8 cellular contexts compared by ENCODE assay signal in genomic region chr19:50311723-50312635, GRCh38. TPM values are rescaled to one million over a fixed set of nuclear protein-coding genes. Genes with fewer than 3 reads are reported as not detected.
DNase-seq lines count a peak whose midpoint lies in the region; ATAC-seq, FAIRE-seq and TF ChIP-seq lines count a peak whose summit lies in the region.

No MANE protein-coding gene starts in this region.

- no peak for TF ChIP-seq CTCF in neural cell (IDR thresholded peaks at IDR 0.05; ENCODE audit: poor library complexity, severe bottlenecking)

- H3K27me3 ChIP-seq in neural cell (ENCODE audit: insufficient read depth, low read depth, low read length) = peaks cover 31% of the 10 kb centered on the region

- H3K9me3 ChIP-seq in neural cell (ENCODE audit: low read length) = peaks cover 5% of the 10 kb centered on the region

- no peak for TF ChIP-seq EP300 in neural cell (conservative IDR thresholded peaks at IDR 0.05; ENCODE audit: poor library complexity, severe bottlenecking)

- no peak for FAIRE-seq in GM12892 (lab: Jason Lieb, UNC)

- TF ChIP-seq POLR2A in GM12892 (IDR thresholded peaks at IDR 0.05; ENCODE audit: low read depth, low read length) (no peak), GM18505 (IDR thresholded peaks at IDR 0.05; ENCODE audit: borderline replicate concordance, extremely low read depth, insufficient read depth, insufficient read length) (no peak)

- TF ChIP-seq RAD21 in neural cell (conservative IDR thresholded peaks at IDR 0.05) = no peak

- H3K27ac ChIP-seq in neural cell (ENCODE audit: low read length) = no peak overlapping the region

- peak; percentile 28 for DNase-seq in ELR (ENCODE audit: low read depth)
- DNase-seq in NCI-H1105 treated with DMSO at 0.1 percent for 48 hours (lab: John Stamatoyannopoulos, UW) = peak; percentile 55
- DNase-seq in astrocyte of the hippocampus (ENCODE audit: low read depth, low spot score) = peak; percentile 43
- no peak for DNase-seq in NCI-H187 (lab: John Stamatoyannopoulos, UW)
- DNase-seq in GM12892 (ENCODE audit: insufficient read length) = no peak

- ATAC-seq in HG03135 (IDR thresholded peaks at IDR 0.05; ENCODE audit: unreplicated experiment) (no peak), GM18505 (IDR thresholded peaks at IDR 0.05; ENCODE audit: unreplicated experiment) (no peak)

- H3K79me2 ChIP-seq in neural cell (replicated peaks; ENCODE audit: insufficient read depth, low read length) = no peaks in the 10 kb centered on the region

- no peaks in the 10 kb centered on the region for H3F3A ChIP-seq in neural cell (ENCODE audit: insufficient read depth, low read length, poor library complexity, severe bottlenecking)

- no peaks in the 10 kb centered on the region for H3K36me3 ChIP-seq in neural cell (ENCODE audit: insufficient read depth, low read length)

- H3K9ac ChIP-seq in neural cell (ENCODE audit: low read length) = no peak overlapping the region

- no peaks in the 10 kb centered on the region for H3K9me2 ChIP-seq in neural cell (ENCODE audit: insufficient read depth, low read length)

- H2AFZ ChIP-seq in neural cell (ENCODE audit: low read depth, low read length) = no peak overlapping the region

- H3K4me2 ChIP-seq in neural cell (ENCODE audit: low read length) = no peak overlapping the region

- peak overlapping the region; percentile 55 for H3K4me3 ChIP-seq in neural cell (ENCODE audit: low read length)

- H4K20me1 ChIP-seq in neural cell (ENCODE audit: insufficient read depth) = no peaks in the 10 kb centered on the region

TF ChIP-seq in neural cell, 6 proteins besides CTCF, POLR2A, EP300 and RAD21:
- TF ChIP-seq POLR2AphosphoS5 (IDR thresholded peaks at IDR 0.05) (peak; percentile 9), EZH2 (IDR thresholded peaks at IDR 0.05; ENCODE audit: borderline replicate concordance, insufficient read depth, low read length, poor library complexity, severe bottlenecking) (no peak), MXI1 (conservative IDR thresholded peaks at IDR 0.05; ENCODE audit: poor library complexity, severe bottlenecking) (no peak), SMC3 (conservative IDR thresholded peaks at IDR 0.05; ENCODE audit: poor library complexity) (no peak), REST (IDR thresholded peaks at IDR 0.05; ENCODE audit: borderline replicate concordance) (no peak), TAF1 (IDR thresholded peaks at IDR 0.05; ENCODE audit: low read depth) (no peak)

RNA-seq across cellular contexts. Expression of gene KCNC3, which starts 17.2 kb away (rescaled TPM):
- 0.97 and 1.1 TPM in 2 replicates for polyA plus RNA-seq in neural cell
- 3.8 and 4.1 TPM in 2 replicates for polyA minus RNA-seq in neural cell
- 3.0 TPM for polyA plus RNA-seq in GM12892 (2012; ENCODE audit: missing spikeins)

RNA-seq across cellular contexts. Expression of gene NAPSA, which starts 53.5 kb away (rescaled TPM):
- polyA plus RNA-seq in neural cell = 2.2 TPM in 1 of 2 replicates, not detected in the other
- polyA minus RNA-seq in neural cell = not detected in 2 replicates
- 2.3 TPM for polyA plus RNA-seq in GM12892 (2012; ENCODE audit: missing spikeins)

Comparison
In these comparisons a context has a peak if more than half of its experiments do, and no peak if none do; other contexts are left out.
1. DNase-seq: peak in ELR (single experiment), NCI-H1105 treated with DMSO at 0.1 percent for 48 hours (single experiment) and astrocyte of the hippocampus (single experiment); none in NCI-H187 (0 of 2) and GM12892 (single experiment).